Comparison of ENCODE assay signal across 20 cellular contexts in genomic region chr3:37202035-37202434, GRCh38.
"Had no signal": no experiment of that assay in that cellular context is flagged by ENCODE, and none has a peak within 500 bp of the region (broad histone marks: within the 10 kb centered on the region; RNA-seq: fewer than 3 reads in every experiment).

No MANE protein-coding gene starts in this region.

- ATAC-seq: activated CD8-positive, alpha-beta T cell treated with anti-CD3 and anti-CD28 coated beads, Interleukin-2, amount 10 ng/mL, durations not matched to agents 7 days and 5 days; natural killer cell treated with Interleukin-12 subunit alpha and Interleukin-12 subunit beta and Interleukin-15 and Interleukin-18, amount 100 ng/mL, for 72 hours; T-cell had no signal

- H3K27ac ChIP-seq: neutrophil, ovary, prostate gland, spleen, testis, upper lobe of left lung, VCaP had no signal

- H3K9me3 ChIP-seq: neutrophil, ovary, prostate gland, spleen, testis, upper lobe of left lung had no signal

- H3K27me3 ChIP-seq: neutrophil, ovary, spleen, testis, upper lobe of left lung had no signal

- H3K4me3 ChIP-seq: lung, ovary, prostate gland, spleen, testis, upper lobe of left lung had no signal

- DNase-seq: activated CD4-positive, alpha-beta T cell treated with anti-CD3 and anti-CD28 coated beads, Interleukin-2, amount 10 ng/mL, durations not matched to agents 7 days and 5 days; activated CD4-positive, CD25-positive, alpha-beta regulatory T cell treated with anti-CD3 and anti-CD28 coated beads, Interleukin-2, amount 50 U/mL, for 72 hours; activated CD8-positive, alpha-beta T cell treated with anti-CD3 and anti-CD28 coated beads, Interleukin-2, amount 10 ng/mL, durations not matched to agents 7 days and 5 days; activated gamma-delta T cell; cerebellar nuclear complex; cortex of kidney; endodermal cell; midbrain; ovary; spleen; stimulated activated CD4-positive, alpha-beta T cell treated with anti-CD3 and anti-CD28 coated beads, Interleukin-4, amount 100 ng/mL, for 1 hour; stimulated activated naive CD4-positive, alpha-beta T cell; T-cell; testis; upper lobe of left lung had no signal

- H3K36me3 ChIP-seq: neutrophil, ovary, prostate gland, spleen, upper lobe of left lung had no signal

- H3K4me1 ChIP-seq: prostate gland, spleen, testis, upper lobe of left lung had no signal
